In genomic region chr21:30839304-30839703, GRCh38 we compare ENCODE assay signal across 9 cellular contexts. TPM values are rescaled to one million over a fixed set of nuclear protein-coding genes. Genes with fewer than 3 reads are reported as not detected.
DNase-seq lines count a peak whose midpoint lies in the region; ATAC-seq and TF ChIP-seq lines count a peak whose summit lies in the region.
"Had no signal": no experiment of that assay in that cellular context is flagged by ENCODE, and none has a peak within 500 bp of the region (broad histone marks: within the 10 kb centered on the region; RNA-seq: fewer than 3 reads in every experiment).

No MANE protein-coding gene starts in this region.

- no peaks in the 10 kb centered on the region for H3K36me3 Mint-ChIP-seq in activated CD8-positive, alpha-beta memory T cell treated with anti-CD3 and anti-CD28 coated beads, Interleukin-2, amount 10 ng/mL, durations not matched to agents 7 days and 5 days
- no peaks in the 10 kb centered on the region for H3K36me3 Mint-ChIP-seq in chondrocyte (ENCODE audit: low read depth)
- no peaks in the 10 kb centered on the region for H3K36me3 Mint-ChIP-seq in CD8-positive, alpha-beta memory T cell

- H3K4me3 Mint-ChIP-seq in activated CD8-positive, alpha-beta memory T cell treated with anti-CD3 and anti-CD28 coated beads, Interleukin-2, amount 10 ng/mL, durations not matched to agents 7 days and 5 days: no peak overlapping the region
- no peak overlapping the region for H3K4me3 Mint-ChIP-seq in chondrocyte (ENCODE audit: unreplicated experiment)
- H3K4me3 Mint-ChIP-seq in CD8-positive, alpha-beta memory T cell: no peak overlapping the region

- H3K9me3 ChIP-seq in CD8-positive, alpha-beta memory T cell (ENCODE audit: low read length): no peaks in the 10 kb centered on the region

- H3K27me3 ChIP-seq in CD8-positive, alpha-beta memory T cell (ENCODE audit: insufficient read depth, low read length, poor library complexity, severe bottlenecking): no peaks in the 10 kb centered on the region

- no peak overlapping the region for H3K27ac Mint-ChIP-seq in activated CD8-positive, alpha-beta memory T cell treated with anti-CD3 and anti-CD28 coated beads, Interleukin-2, amount 10 ng/mL, durations not matched to agents 7 days and 5 days
- H3K27ac Mint-ChIP-seq in chondrocyte (ENCODE audit: unreplicated experiment): no peak overlapping the region
- H3K27ac Mint-ChIP-seq in CD8-positive, alpha-beta memory T cell: no peak overlapping the region

- H3K27ac ChIP-seq in RWPE1: no peak overlapping the region
- no peak overlapping the region for H3K27ac ChIP-seq in CD8-positive, alpha-beta memory T cell (ENCODE audit: low read depth, low read length)

- POLR2A ChIA-PET in RWPE1 (lab: Yijun Ruan, JAX; ENCODE audit: low non-redundant PET): no interaction called here
- POLR2A ChIA-PET in CD8-positive, alpha-beta memory T cell (lab: Charles Lee): no interaction called here

- H3K4me1 Mint-ChIP-seq in activated CD8-positive, alpha-beta memory T cell treated with anti-CD3 and anti-CD28 coated beads, Interleukin-2, amount 10 ng/mL, durations not matched to agents 7 days and 5 days: no peaks in the 10 kb centered on the region
- H3K4me1 Mint-ChIP-seq in chondrocyte (ENCODE audit: low read depth): no peaks in the 10 kb centered on the region
- H3K4me1 Mint-ChIP-seq in CD8-positive, alpha-beta memory T cell: no peaks in the 10 kb centered on the region

- CTCF ChIA-PET in activated CD8-positive, alpha-beta memory T cell treated with anti-CD3 and anti-CD28 coated beads, Interleukin-2, amount 10 ng/mL, durations not matched to agents 7 days and 5 days (lab: Charles Lee): interaction anchor here (0.8 to 1.1 kb wide), 3 partner anchors 19 to 249 kb away, joined by 3 to 5 read pairs (median 3); no protein-coding TSS in a partner anchor
- CTCF ChIA-PET in RWPE1 (lab: Yijun Ruan, JAX): interaction anchor here (0.5 to 1.1 kb wide), 10 partner anchors 16 to 957 kb away, joined by 3 to 8 read pairs (median 3); no protein-coding TSS in a partner anchor
- CTCF ChIA-PET in CD8-positive, alpha-beta memory T cell (lab: Charles Lee): no interaction called here

- TF ChIP-seq CTCF in RWPE1 (conservative IDR thresholded peaks at IDR 0.05; ENCODE audit: low read depth): 0 out of 2 replicates have a peak, but pooled peaks have one; percentile 18
- TF ChIP-seq CTCF in chondrocyte (IDR thresholded peaks at IDR 0.05): peak; percentile 66

- ATAC-seq in activated CD8-positive, alpha-beta memory T cell treated with anti-CD3 and anti-CD28 coated beads, Interleukin-2, amount 10 ng/mL, durations not matched to agents 7 days and 5 days: peak; percentile 27

- no peak overlapping the region for H3K4me3 ChIP-seq in CD8-positive, alpha-beta memory T cell (ENCODE audit: low read length)

- no peaks in the 10 kb centered on the region for H3K9me3 Mint-ChIP-seq in activated CD8-positive, alpha-beta memory T cell treated with anti-CD3 and anti-CD28 coated beads, Interleukin-2, amount 10 ng/mL, durations not matched to agents 7 days and 5 days (ENCODE audit: low read depth)
- H3K9me3 Mint-ChIP-seq in chondrocyte (ENCODE audit: low read depth): peaks cover 3% of the 10 kb centered on the region
- peaks cover 0 to 3% (median 0%) of the 10 kb centered on the region in 5 donors for H3K9me3 Mint-ChIP-seq in CD8-positive, alpha-beta memory T cell

- peak; percentile 52 for DNase-seq in activated CD8-positive, alpha-beta memory T cell treated with anti-CD3 and anti-CD28 coated beads, Interleukin-2, amount 10 ng/mL, durations not matched to agents 7 days and 5 days
- no peak for DNase-seq in activated CD8-positive, alpha-beta memory T cell treated with anti-CD3 and anti-CD28 coated beads, Interleukin-2, amount 50 U/mL, for 4 hours
- DNase-seq in RWPE1 (ENCODE audit: low spot score) (peak; percentile 62), chondrocyte (ENCODE audit: low spot score) (no peak), GM19240 (ENCODE audit: insufficient read length, low spot score) (no peak), NCI-H2196 (lab: John Stamatoyannopoulos, UW; ENCODE audit: unreplicated experiment) (no peak)
- DNase-seq in stimulated activated CD4-positive, alpha-beta T cell treated with anti-CD3 and anti-CD28 coated beads, Interleukin-2, amount 100 ng/mL, for 24 hours: peak; percentile 38 to 50
- DNase-seq in CD8-positive, alpha-beta memory T cell: no peak

- H3K4me1 ChIP-seq in CD8-positive, alpha-beta memory T cell (ENCODE audit: insufficient read depth, low read length): no peaks in the 10 kb centered on the region

- H3K36me3 ChIP-seq in CD8-positive, alpha-beta memory T cell (ENCODE audit: insufficient read depth, low read length): no peaks in the 10 kb centered on the region

- peaks cover 5% of the 10 kb centered on the region for H3K27me3 Mint-ChIP-seq in activated CD8-positive, alpha-beta memory T cell treated with anti-CD3 and anti-CD28 coated beads, Interleukin-2, amount 10 ng/mL, durations not matched to agents 7 days and 5 days
- no peaks in the 10 kb centered on the region for H3K27me3 Mint-ChIP-seq in chondrocyte (ENCODE audit: low read depth)
- H3K27me3 Mint-ChIP-seq in CD8-positive, alpha-beta memory T cell: peaks cover 0 to 15% of the 10 kb centered on the region in 2 donors

RNA-seq across cellular contexts. Expression of gene KRTAP7-1, which starts 9.7 kb away (rescaled TPM):
- not detected for total RNA-seq in activated CD8-positive, alpha-beta memory T cell treated with anti-CD3 and anti-CD28 coated beads, Interleukin-2, amount 10 ng/mL, durations not matched to agents 7 days and 5 days
- not detected in 3 replicates for total RNA-seq in chondrocyte
- total RNA-seq in CD8-positive, alpha-beta memory T cell: not detected
- not detected for polyA plus RNA-seq in CD8-positive, alpha-beta memory T cell
- total RNA-seq: T-helper 1 cell treated with Interleukin-12 subunit alpha and Interleukin-12 subunit beta and Interleukin-4 antibody, amounts not matched to agents 30 ng/mL and 1 ng/mL, for 36 hours had no signal

RNA-seq across cellular contexts. Expression of gene KRTAP8-1, which starts 26.2 kb away (rescaled TPM):
- total RNA-seq in activated CD8-positive, alpha-beta memory T cell treated with anti-CD3 and anti-CD28 coated beads, Interleukin-2, amount 10 ng/mL, durations not matched to agents 7 days and 5 days: not detected
- not detected in 3 replicates for total RNA-seq in chondrocyte
- total RNA-seq in CD8-positive, alpha-beta memory T cell: not detected
- polyA plus RNA-seq in CD8-positive, alpha-beta memory T cell: not detected
- total RNA-seq: T-helper 1 cell treated with Interleukin-12 subunit alpha and Interleukin-12 subunit beta and Interleukin-4 antibody, amounts not matched to agents 30 ng/mL and 1 ng/mL, for 36 hours had no signal

RNA-seq across cellular contexts. Expression of gene KRTAP11-1, which starts 42.1 kb away (rescaled TPM):
- total RNA-seq in activated CD8-positive, alpha-beta memory T cell treated with anti-CD3 and anti-CD28 coated beads, Interleukin-2, amount 10 ng/mL, durations not matched to agents 7 days and 5 days: not detected
- total RNA-seq in chondrocyte: not detected in 3 replicates
- total RNA-seq in CD8-positive, alpha-beta memory T cell: not detected
- not detected for polyA plus RNA-seq in CD8-positive, alpha-beta memory T cell
- total RNA-seq: T-helper 1 cell treated with Interleukin-12 subunit alpha and Interleukin-12 subunit beta and Interleukin-4 antibody, amounts not matched to agents 30 ng/mL and 1 ng/mL, for 36 hours had no signal

Comparison
In these comparisons a context has a peak if more than half of its experiments do, and no peak if none do; other contexts are left out.
1. DNase-seq: peak in activated CD8-positive, alpha-beta memory T cell treated with anti-CD3 and anti-CD28 coated beads, Interleukin-2, amount 10 ng/mL, durations not matched to agents 7 days and 5 days (single experiment), RWPE1 (single experiment) and stimulated activated CD4-positive, alpha-beta T cell treated with anti-CD3 and anti-CD28 coated beads, Interleukin-2, amount 100 ng/mL, for 24 hours (2 of 2); none in activated CD8-positive, alpha-beta memory T cell treated with anti-CD3 and anti-CD28 coated beads, Interleukin-2, amount 50 U/mL, for 4 hours (single experiment), chondrocyte (single experiment), CD8-positive, alpha-beta memory T cell (0 of 5), GM19240 (single experiment) and NCI-H2196 (single experiment).